24 cellular contexts compared by ENCODE assay signal in the genomic region with DNA sequence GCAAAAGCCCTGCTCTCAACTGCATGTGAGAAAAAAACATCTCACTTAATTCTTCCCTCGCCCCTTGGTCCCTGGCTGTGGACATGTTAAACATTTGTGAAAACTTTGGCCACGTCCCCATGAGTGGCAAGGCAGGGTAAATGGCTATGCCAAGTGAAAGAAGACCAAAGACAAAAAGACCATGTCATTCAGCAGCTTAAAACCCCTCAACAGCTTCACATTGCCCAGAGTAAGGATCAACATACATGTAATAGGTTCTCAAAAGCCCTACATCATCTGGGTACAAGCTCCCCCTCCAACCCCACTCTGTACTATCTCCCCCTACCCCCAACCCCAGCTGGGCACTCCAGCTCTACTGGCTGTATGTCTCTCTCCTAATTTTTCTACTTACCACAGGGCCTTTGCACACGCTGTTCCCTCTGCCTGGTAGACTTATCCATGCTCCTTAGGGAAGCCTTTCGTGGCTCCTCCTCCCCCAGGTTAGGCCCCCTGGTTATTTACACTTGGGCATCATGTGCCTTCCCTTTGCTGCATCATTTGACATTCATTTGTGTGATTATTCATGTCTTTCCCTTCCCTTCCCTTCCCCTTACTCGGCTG.
"Had no signal": no experiment of that assay in that cellular context is flagged by ENCODE, and none has a peak within 500 bp of the region (broad histone marks: within the 10 kb centered on the region; RNA-seq: fewer than 3 reads in every experiment).

No MANE protein-coding gene starts in this region.

- ATAC-seq: activated T-cell treated with anti-CD3 and anti-CD28 coated beads, Interleukin-2, amount 50 U/mL, for 4 hours; left cardiac atrium; left ventricle myocardium superior had no signal

- DNase-seq: activated CD4-positive, alpha-beta T cell treated with anti-CD3 and anti-CD28 coated beads for 4 hours; activated CD4-positive, alpha-beta T cell treated with anti-CD3 and anti-CD28 coated beads, Interleukin-2, amount 50 U/mL, for 48 hours; activated CD8-positive, alpha-beta memory T cell treated with anti-CD3 and anti-CD28 coated beads, Interleukin-2, amount 50 U/mL, for 4 hours; activated naive CD4-positive, alpha-beta T cell treated with Interleukin-2 at 50 U/mL for 16 hours; activated naive CD8-positive, alpha-beta T cell treated with anti-CD3 and anti-CD28 coated beads for 36 hours; activated T-cell treated with anti-CD3 and anti-CD28 coated beads, Interleukin-2, amount 50 U/mL, for 4 hours; adrenal gland; aorta; cerebellar nuclear complex; colonic mucosa; effector memory CD4-positive, alpha-beta T cell; erythroblast; head of caudate nucleus; hippocampal formation; left cardiac atrium; left ventricle myocardium superior; naive B cell; nephron progenitor cell; pancreas; stimulated activated CD4-positive, alpha-beta T cell treated with anti-CD3 and anti-CD28 coated beads, Interleukin-15, amount 100 ng/mL, for 24 hours; stimulated activated CD4-positive, alpha-beta T cell treated with anti-CD3 and anti-CD28 coated beads, Interleukin-2, amount 100 ng/mL, for 24 hours; stimulated activated naive CD4-positive, alpha-beta T cell; T-helper 1 cell had no signal

- H3K4me3 Mint-ChIP-seq: activated naive CD8-positive, alpha-beta T cell treated with anti-CD3 and anti-CD28 coated beads for 36 hours; activated T-cell treated with anti-CD3 and anti-CD28 coated beads, Interleukin-2, amount 50 U/mL, for 4 hours; brain; naive B cell; nephron progenitor cell had no signal

- H3K4me1 Mint-ChIP-seq: activated naive CD8-positive, alpha-beta T cell treated with anti-CD3 and anti-CD28 coated beads for 36 hours; brain had no signal

- H3K27me3 Mint-ChIP-seq: activated naive CD8-positive, alpha-beta T cell treated with anti-CD3 and anti-CD28 coated beads for 36 hours; brain; naive B cell had no signal

- H3K9me3 Mint-ChIP-seq: activated naive CD8-positive, alpha-beta T cell treated with anti-CD3 and anti-CD28 coated beads for 36 hours; activated T-cell treated with anti-CD3 and anti-CD28 coated beads, Interleukin-2, amount 50 U/mL, for 4 hours; brain; nephron progenitor cell had no signal

- H3K27ac Mint-ChIP-seq: activated naive CD8-positive, alpha-beta T cell treated with anti-CD3 and anti-CD28 coated beads for 36 hours; brain; nephron progenitor cell had no signal
